Comparison of ENCODE assay signal across 1 cellular context in the genomic region with DNA sequence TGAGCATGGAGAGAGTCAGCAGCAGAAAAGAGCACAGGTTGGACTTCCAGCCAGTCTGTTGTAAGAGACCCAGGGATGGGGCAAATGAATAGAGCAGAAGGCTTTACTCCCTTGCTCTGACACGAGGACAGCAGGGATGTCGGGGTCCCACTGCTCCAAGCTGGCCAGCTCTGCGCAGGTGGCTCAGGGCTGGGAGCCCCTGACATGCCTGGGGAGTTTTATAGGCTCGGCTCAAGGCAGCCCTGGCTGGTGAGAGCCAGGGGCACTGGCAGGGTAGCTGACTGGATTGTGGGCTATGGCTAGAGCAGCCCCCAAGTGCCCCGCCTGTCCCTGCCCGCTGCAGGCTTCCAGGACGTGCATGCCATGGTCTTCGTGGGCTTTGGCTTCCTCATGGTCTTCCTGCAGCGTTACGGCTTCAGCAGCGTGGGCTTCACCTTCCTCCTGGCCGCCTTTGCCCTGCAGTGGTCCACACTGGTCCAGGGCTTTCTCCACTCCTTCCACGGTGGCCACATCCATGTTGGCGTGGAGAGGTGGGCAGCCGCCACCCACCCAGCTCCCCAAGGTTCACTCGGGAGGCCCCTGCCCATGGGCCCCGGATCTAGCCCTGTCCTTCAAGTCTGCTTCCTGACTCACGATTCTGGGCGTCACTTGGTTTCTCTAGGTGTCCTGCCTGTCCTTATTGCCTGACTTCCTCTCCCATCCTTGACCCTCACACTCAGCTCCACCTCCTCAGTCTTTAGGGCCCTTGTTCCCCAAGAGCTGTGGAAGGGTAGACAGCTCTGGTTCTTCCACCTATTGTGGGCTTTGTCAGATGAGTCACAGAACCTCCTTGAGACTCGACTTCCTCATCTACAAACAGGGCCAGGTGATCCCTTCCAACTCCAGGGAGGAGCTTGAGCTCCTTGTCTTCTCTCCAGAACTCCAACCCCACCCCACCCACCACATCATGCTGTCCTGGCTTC.
TF ChIP-seq lines count a peak whose summit lies in the region.

No MANE protein-coding gene starts in this region.

TF ChIP-seq in H1, 55 proteins besides CTCF, POLR2A, EP300 and RAD21:
- TF ChIP-seq SAP30 (IDR thresholded peaks at IDR 0.05; ENCODE audit: insufficient read depth, insufficient replicate concordance, low read length): no peak
- TF ChIP-seq, protein P1, sequence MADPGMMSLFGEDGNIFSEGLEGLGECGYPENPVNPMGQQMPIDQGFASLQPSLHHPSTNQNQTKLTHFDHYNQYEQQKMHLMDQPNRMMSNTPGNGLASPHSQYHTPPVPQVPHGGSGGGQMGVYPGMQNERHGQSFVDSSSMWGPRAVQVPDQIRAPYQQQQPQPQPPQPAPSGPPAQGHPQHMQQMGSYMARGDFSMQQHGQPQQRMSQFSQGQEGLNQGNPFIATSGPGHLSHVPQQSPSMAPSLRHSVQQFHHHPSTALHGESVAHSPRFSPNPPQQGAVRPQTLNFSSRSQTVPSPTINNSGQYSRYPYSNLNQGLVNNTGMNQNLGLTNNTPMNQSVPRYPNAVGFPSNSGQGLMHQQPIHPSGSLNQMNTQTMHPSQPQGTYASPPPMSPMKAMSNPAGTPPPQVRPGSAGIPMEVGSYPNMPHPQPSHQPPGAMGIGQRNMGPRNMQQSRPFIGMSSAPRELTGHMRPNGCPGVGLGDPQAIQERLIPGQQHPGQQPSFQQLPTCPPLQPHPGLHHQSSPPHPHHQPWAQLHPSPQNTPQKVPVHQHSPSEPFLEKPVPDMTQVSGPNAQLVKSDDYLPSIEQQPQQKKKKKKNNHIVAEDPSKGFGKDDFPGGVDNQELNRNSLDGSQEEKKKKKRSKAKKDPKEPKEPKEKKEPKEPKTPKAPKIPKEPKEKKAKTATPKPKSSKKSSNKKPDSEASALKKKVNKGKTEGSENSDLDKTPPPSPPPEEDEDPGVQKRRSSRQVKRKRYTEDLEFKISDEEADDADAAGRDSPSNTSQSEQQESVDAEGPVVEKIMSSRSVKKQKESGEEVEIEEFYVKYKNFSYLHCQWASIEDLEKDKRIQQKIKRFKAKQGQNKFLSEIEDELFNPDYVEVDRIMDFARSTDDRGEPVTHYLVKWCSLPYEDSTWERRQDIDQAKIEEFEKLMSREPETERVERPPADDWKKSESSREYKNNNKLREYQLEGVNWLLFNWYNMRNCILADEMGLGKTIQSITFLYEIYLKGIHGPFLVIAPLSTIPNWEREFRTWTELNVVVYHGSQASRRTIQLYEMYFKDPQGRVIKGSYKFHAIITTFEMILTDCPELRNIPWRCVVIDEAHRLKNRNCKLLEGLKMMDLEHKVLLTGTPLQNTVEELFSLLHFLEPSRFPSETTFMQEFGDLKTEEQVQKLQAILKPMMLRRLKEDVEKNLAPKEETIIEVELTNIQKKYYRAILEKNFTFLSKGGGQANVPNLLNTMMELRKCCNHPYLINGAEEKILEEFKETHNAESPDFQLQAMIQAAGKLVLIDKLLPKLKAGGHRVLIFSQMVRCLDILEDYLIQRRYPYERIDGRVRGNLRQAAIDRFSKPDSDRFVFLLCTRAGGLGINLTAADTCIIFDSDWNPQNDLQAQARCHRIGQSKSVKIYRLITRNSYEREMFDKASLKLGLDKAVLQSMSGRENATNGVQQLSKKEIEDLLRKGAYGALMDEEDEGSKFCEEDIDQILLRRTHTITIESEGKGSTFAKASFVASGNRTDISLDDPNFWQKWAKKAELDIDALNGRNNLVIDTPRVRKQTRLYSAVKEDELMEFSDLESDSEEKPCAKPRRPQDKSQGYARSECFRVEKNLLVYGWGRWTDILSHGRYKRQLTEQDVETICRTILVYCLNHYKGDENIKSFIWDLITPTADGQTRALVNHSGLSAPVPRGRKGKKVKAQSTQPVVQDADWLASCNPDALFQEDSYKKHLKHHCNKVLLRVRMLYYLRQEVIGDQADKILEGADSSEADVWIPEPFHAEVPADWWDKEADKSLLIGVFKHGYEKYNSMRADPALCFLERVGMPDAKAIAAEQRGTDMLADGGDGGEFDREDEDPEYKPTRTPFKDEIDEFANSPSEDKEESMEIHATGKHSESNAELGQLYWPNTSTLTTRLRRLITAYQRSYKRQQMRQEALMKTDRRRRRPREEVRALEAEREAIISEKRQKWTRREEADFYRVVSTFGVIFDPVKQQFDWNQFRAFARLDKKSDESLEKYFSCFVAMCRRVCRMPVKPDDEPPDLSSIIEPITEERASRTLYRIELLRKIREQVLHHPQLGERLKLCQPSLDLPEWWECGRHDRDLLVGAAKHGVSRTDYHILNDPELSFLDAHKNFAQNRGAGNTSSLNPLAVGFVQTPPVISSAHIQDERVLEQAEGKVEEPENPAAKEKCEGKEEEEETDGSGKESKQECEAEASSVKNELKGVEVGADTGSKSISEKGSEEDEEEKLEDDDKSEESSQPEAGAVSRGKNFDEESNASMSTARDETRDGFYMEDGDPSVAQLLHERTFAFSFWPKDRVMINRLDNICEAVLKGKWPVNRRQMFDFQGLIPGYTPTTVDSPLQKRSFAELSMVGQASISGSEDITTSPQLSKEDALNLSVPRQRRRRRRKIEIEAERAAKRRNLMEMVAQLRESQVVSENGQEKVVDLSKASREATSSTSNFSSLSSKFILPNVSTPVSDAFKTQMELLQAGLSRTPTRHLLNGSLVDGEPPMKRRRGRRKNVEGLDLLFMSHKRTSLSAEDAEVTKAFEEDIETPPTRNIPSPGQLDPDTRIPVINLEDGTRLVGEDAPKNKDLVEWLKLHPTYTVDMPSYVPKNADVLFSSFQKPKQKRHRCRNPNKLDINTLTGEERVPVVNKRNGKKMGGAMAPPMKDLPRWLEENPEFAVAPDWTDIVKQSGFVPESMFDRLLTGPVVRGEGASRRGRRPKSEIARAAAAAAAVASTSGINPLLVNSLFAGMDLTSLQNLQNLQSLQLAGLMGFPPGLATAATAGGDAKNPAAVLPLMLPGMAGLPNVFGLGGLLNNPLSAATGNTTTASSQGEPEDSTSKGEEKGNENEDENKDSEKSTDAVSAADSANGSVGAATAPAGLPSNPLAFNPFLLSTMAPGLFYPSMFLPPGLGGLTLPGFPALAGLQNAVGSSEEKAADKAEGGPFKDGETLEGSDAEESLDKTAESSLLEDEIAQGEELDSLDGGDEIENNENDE (IDR thresholded peaks at IDR 0.05; ENCODE audit: insufficient replicate concordance, low read length): no peak
- TF ChIP-seq HDAC6 (IDR thresholded peaks at IDR 0.05; ENCODE audit: low read depth, low read length): no peak
- no peak for TF ChIP-seq CBX8 (IDR thresholded peaks at IDR 0.05; ENCODE audit: borderline replicate concordance, low read depth, low read length)
- no peak for TF ChIP-seq BACH1 (IDR thresholded peaks at IDR 0.05; ENCODE audit: low read length)
- TF ChIP-seq NRF1 (IDR thresholded peaks at IDR 0.05; ENCODE audit: low read depth, low read length): no peak
- TF ChIP-seq CHD2 (IDR thresholded peaks at IDR 0.05; ENCODE audit: low read length): no peak
- TF ChIP-seq MAFK (IDR thresholded peaks at IDR 0.05; ENCODE audit: low read depth, low read length): no peak
- TF ChIP-seq SP2 (IDR thresholded peaks at IDR 0.05; ENCODE audit: low read length): no peak
- TF ChIP-seq EGR1 (IDR thresholded peaks at IDR 0.05; ENCODE audit: borderline replicate concordance, low read depth, low read length): no peak
- TF ChIP-seq CTBP2 (IDR thresholded peaks at IDR 0.05; ENCODE audit: borderline replicate concordance, insufficient read depth, insufficient read length, low read length): no peak
- no peak for TF ChIP-seq CEBPB (IDR thresholded peaks at IDR 0.05; ENCODE audit: low read depth, low read length)
- TF ChIP-seq GABPA (IDR thresholded peaks at IDR 0.05; ENCODE audit: borderline replicate concordance, insufficient read depth, low read length): no peak
- no peak for TF ChIP-seq SRF (IDR thresholded peaks at IDR 0.05; ENCODE audit: low read depth, low read length)
- TF ChIP-seq RXRA (IDR thresholded peaks at IDR 0.05; ENCODE audit: insufficient read depth, low read depth, low read length): no peak
- no peak for TF ChIP-seq CHD1 (IDR thresholded peaks at IDR 0.05; ENCODE audit: low read depth, low read length)
- no peak for TF ChIP-seq EZH2 (IDR thresholded peaks at IDR 0.05; ENCODE audit: low read depth, low read length, severe bottlenecking)
